Comparison of ENCODE assay signal across 8 cellular contexts in the genomic region with DNA sequence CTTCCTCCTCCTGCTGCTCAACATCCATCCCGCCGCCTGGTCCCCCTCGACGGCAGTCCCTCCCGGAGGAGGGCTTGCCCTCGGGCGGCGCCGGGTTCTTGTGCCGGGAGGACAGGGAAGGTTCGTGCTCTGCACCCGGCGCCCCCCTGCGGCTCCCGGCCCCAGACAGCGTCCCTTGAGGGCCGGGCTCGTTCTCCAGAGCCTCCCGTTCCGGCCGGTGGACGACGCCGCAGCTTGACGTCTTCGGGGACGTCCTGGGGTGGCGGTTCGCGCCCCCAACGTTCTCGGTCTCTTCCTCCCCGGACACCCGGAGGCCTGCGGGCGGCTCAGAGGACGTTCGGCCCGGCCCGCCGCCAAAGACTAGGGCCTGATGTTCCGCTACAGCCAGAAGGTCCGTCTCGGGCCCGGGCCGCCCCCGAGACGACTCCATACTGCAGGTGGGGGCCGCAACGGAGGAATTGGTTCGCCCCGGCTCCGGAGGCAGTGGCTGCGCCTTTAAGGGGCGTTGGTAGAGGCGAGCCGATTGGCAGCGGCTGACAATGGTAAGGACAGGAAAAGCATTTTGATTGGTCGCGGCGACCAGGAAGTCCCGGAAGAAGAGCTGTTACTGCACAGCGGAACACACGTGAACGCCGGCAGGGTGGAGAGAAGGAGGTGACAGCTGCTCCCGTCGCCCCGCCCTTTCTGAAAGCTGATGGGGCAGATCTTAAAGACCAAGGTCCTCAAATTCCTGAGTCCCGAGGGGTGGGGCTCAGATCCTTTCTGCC. TPM values are rescaled to one million over a fixed set of nuclear protein-coding genes. Genes with fewer than 3 reads are reported as not detected.
DNase-seq lines count a peak whose midpoint lies in the region; ATAC-seq and TF ChIP-seq lines count a peak whose summit lies in the region.

BORCS6 (minus strand) TSS at position 470 of the 767 bp plus-strand sequence; CDS start at position 430, 40 bp downstream.

- WGBS in lower leg skin, 2 donors = 0 to 1% methylated on average over 24 to 28 of the region's 70 CpGs

- H3K4me3 ChIP-seq in dorsolateral prefrontal cortex (peak within 1 kb of the TSS; percentile 62 to 99 (median 91)), lower leg skin (ENCODE audit: low read depth, poor library complexity, severe bottlenecking) (peak within 1 kb of the TSS; percentile 85)

- intact Hi-C loops in dorsolateral prefrontal cortex (cut with DNase I) = loop anchor here in 1 of 2 donors (5.0 kb wide), 1 partner anchor 38 kb away; the partner anchor contains the start of gene PER1
- intact Hi-C loops in lower leg skin (cut with DNase I; ENCODE audit: low total_unique reads) = no loop called here

- no peak for TF ChIP-seq POLR2A in lower leg skin (IDR thresholded peaks at IDR 0.05)

- peak within 1 kb of the TSS; percentile 91 for H3K27ac ChIP-seq in C4-2B
- H3K27ac ChIP-seq in dorsolateral prefrontal cortex = peak within 1 kb of the TSS; percentile 90 to 100 (median 98)

- no peaks in the 10 kb centered on the region for H3K27me3 ChIP-seq in dorsolateral prefrontal cortex

- TF ChIP-seq CTCF in C4-2B (conservative IDR thresholded peaks at IDR 0.05) (no peak; the same call in 1 of the 2 replicates), dorsolateral prefrontal cortex (IDR thresholded peaks at IDR 0.05 in 54 of 56, conservative IDR thresholded peaks at IDR 0.05 in 2 of 56; ENCODE audit: low read depth in 1 of 56, partially characterized antibody in 56 of 56) (peak in 26 of 56 donors; percentile 1 to 53 (median 23)), lower leg skin (IDR thresholded peaks at IDR 0.05) (no peak)

- ATAC-seq in GM19372 (IDR thresholded peaks at IDR 0.05; ENCODE audit: low read depth, unreplicated experiment) (peak; percentile 49), HG03565 (IDR thresholded peaks at IDR 0.05; ENCODE audit: unreplicated experiment) (peak; percentile 35)

- DNase-seq in NCI-H774 (lab: John Stamatoyannopoulos, UW) = peak; percentile 82
- peak; percentile 89 to 92 for DNase-seq in activated CD4-positive, alpha-beta T cell treated with anti-CD3 and anti-CD28 coated beads, Interleukin-2, amount 50 U/mL, for 4 hours
- peak; percentile 97 to 100 (median 99) for DNase-seq in dorsolateral prefrontal cortex
- peak; percentile 98 to 99 for DNase-seq in lower leg skin (ENCODE audit: low spot score in 2 of 2)
- DNase-seq in stimulated activated CD4-positive, alpha-beta T cell treated with anti-CD3 and anti-CD28 coated beads, Interleukin-4, amount 100 ng/mL, for 48 hours (ENCODE audit: low read depth in 2 of 2) = peak; percentile 84 to 94

RNA-seq across cellular contexts. Expression of gene BORCS6, which starts in this region (rescaled TPM):
- total RNA-seq in dorsolateral prefrontal cortex = 10 to 100 TPM in 5 of 120 experiments, 1 to 10 TPM in 115; 5.2 to 10.9 (median 8.0) TPM
- total RNA-seq in lower leg skin = 10 to 100 TPM; 22.0 to 26.6 (median 25.0) TPM

Comparison
In these comparisons a context has a peak if more than half of its experiments do, and no peak if none do; other contexts are left out.
1. Peak in every context shown above with its lines: DNase-seq, ATAC-seq, H3K4me3 ChIP-seq and H3K27ac ChIP-seq.